Comparison of ENCODE assay signal across 18 cellular contexts in genomic region chr11:61055776-61056175, GRCh38. TPM values are rescaled to one million over a fixed set of nuclear protein-coding genes. Genes with fewer than 3 reads are reported as not detected.
DNase-seq lines count a peak whose midpoint lies in the region; ATAC-seq and TF ChIP-seq lines count a peak whose summit lies in the region.
"Had no signal": no experiment of that assay in that cellular context is flagged by ENCODE, and none has a peak within 500 bp of the region (broad histone marks: within the 10 kb centered on the region; RNA-seq: fewer than 3 reads in every experiment).

No MANE protein-coding gene starts in this region.

- no peaks in the 10 kb centered on the region for H3K36me3 ChIP-seq in BLaER1
- no peaks in the 10 kb centered on the region for H3K36me3 ChIP-seq in CD4-positive, alpha-beta memory T cell (ENCODE audit: insufficient read depth, low read length)
- H3K36me3 ChIP-seq: HAP-1, Peyer's patch had no signal

- CTCF ChIA-PET in activated CD8-positive, alpha-beta memory T cell treated with anti-CD3 and anti-CD28 coated beads, Interleukin-2, amount 10 ng/mL, durations not matched to agents 7 days and 5 days (lab: Charles Lee): interaction anchor here (1.1 to 2.2 kb wide), 5 partner anchors 8 to 86 kb away, joined by 3 to 6 read pairs (median 3); no protein-coding TSS in a partner anchor
- CTCF ChIA-PET in CD4-positive, alpha-beta memory T cell (lab: Charles Lee; ENCODE audit: partially characterized antibody): interaction anchor here (0.8 to 2.0 kb wide), 3 partner anchors 9 to 25 kb away, joined by 4 to 6 read pairs (median 5); no protein-coding TSS in a partner anchor

- H3K4me2 ChIP-seq in BLaER1: peak overlapping the region; percentile 21; the same call in 1 of the 2 replicates

- H3K4me1 ChIP-seq in BLaER1: peaks cover 25% of the 10 kb centered on the region
- peaks cover 64% of the 10 kb centered on the region for H3K4me1 ChIP-seq in CD4-positive, alpha-beta memory T cell (ENCODE audit: insufficient read depth, low read length)
- H3K4me1 ChIP-seq: Caco-2, HAP-1 had no signal

- no peak overlapping the region for H3K9ac ChIP-seq in BLaER1

- H3K4me3 ChIP-seq in BLaER1 (no peak overlapping the region), coronary artery (no peak overlapping the region)
- no peak overlapping the region for H3K4me3 ChIP-seq in CD4-positive, alpha-beta memory T cell (ENCODE audit: low read length in 2 of 2)
- H3K4me3 ChIP-seq: HAP-1, Peyer's patch had no signal

- H3K4me1 Mint-ChIP-seq in activated CD8-positive, alpha-beta memory T cell treated with anti-CD3 and anti-CD28 coated beads, Interleukin-2, amount 10 ng/mL, durations not matched to agents 7 days and 5 days: peaks cover 57% of the 10 kb centered on the region
- peaks cover 42 to 76% (median 47%) of the 10 kb centered on the region in 4 donors for H3K4me1 Mint-ChIP-seq in CD4-positive, alpha-beta memory T cell

- H3K27ac ChIP-seq in BLaER1 (no peak overlapping the region), coronary artery (no peak overlapping the region)
- H3K27ac ChIP-seq in CD4-positive, alpha-beta memory T cell (ENCODE audit: low read depth, low read length): no peak overlapping the region
- H3K27ac ChIP-seq: C4-2B, Peyer's patch had no signal

- H3K4me3 Mint-ChIP-seq in activated CD8-positive, alpha-beta memory T cell treated with anti-CD3 and anti-CD28 coated beads, Interleukin-2, amount 10 ng/mL, durations not matched to agents 7 days and 5 days: no peak overlapping the region
- H3K4me3 Mint-ChIP-seq in CD4-positive, alpha-beta memory T cell: peak overlapping the region in 1 of 8 donors; percentile 9

- ATAC-seq in activated CD8-positive, alpha-beta memory T cell treated with anti-CD3 and anti-CD28 coated beads, Interleukin-2, amount 10 ng/mL, durations not matched to agents 7 days and 5 days: no peak
- no peak for ATAC-seq in HG02840 (IDR thresholded peaks at IDR 0.05; ENCODE audit: low FRiP score, unreplicated experiment)

- H3K27me3 Mint-ChIP-seq in activated CD8-positive, alpha-beta memory T cell treated with anti-CD3 and anti-CD28 coated beads, Interleukin-2, amount 10 ng/mL, durations not matched to agents 7 days and 5 days: no peaks in the 10 kb centered on the region
- no peaks in the 10 kb centered on the region for H3K27me3 Mint-ChIP-seq in CD4-positive, alpha-beta memory T cell
- H3K27me3 Mint-ChIP-seq: IgD-negative memory B cell had no signal

- TF ChIP-seq CTCF in coronary artery (IDR thresholded peaks at IDR 0.05): no peak

- H3K9me3 Mint-ChIP-seq in activated CD8-positive, alpha-beta memory T cell treated with anti-CD3 and anti-CD28 coated beads, Interleukin-2, amount 10 ng/mL, durations not matched to agents 7 days and 5 days (ENCODE audit: low read depth): no peaks in the 10 kb centered on the region
- H3K9me3 Mint-ChIP-seq in CD4-positive, alpha-beta memory T cell: peaks cover 0 to 2% (median 0%) of the 10 kb centered on the region in 8 donors
- H3K9me3 Mint-ChIP-seq: IgD-negative memory B cell had no signal

- peaks cover 18% of the 10 kb centered on the region for H3K36me3 Mint-ChIP-seq in activated CD8-positive, alpha-beta memory T cell treated with anti-CD3 and anti-CD28 coated beads, Interleukin-2, amount 10 ng/mL, durations not matched to agents 7 days and 5 days
- peaks cover 3 to 4% of the 10 kb centered on the region in 2 donors for H3K36me3 Mint-ChIP-seq in CD4-positive, alpha-beta memory T cell

- H3K27me3 ChIP-seq in BLaER1: no peaks in the 10 kb centered on the region
- H3K27me3 ChIP-seq in CD4-positive, alpha-beta memory T cell (ENCODE audit: insufficient read depth, low read length): no peaks in the 10 kb centered on the region
- H3K27me3 ChIP-seq: Peyer's patch had no signal

- H3K9me3 ChIP-seq in BLaER1: no peaks in the 10 kb centered on the region
- no peaks in the 10 kb centered on the region for H3K9me3 ChIP-seq in CD4-positive, alpha-beta memory T cell (ENCODE audit: control insufficient read depth in 1 of 2, low read length in 2 of 2)
- H3K9me3 ChIP-seq: HAP-1, Peyer's patch had no signal

- peak; percentile 2 for DNase-seq in activated CD4-positive, alpha-beta T cell treated with anti-CD3 and anti-CD28 coated beads for 48 hours
- no peak for DNase-seq in activated CD4-positive, alpha-beta T cell treated with anti-CD3 and anti-CD28 coated beads, Interleukin-2, amount 50 U/mL, for 1 hour
- DNase-seq in activated CD8-positive, alpha-beta memory T cell treated with anti-CD3 and anti-CD28 coated beads, Interleukin-2, amount 10 ng/mL, durations not matched to agents 7 days and 5 days: no peak
- DNase-seq in coronary artery (ENCODE audit: low spot score) (peak; percentile 38), medulla oblongata (ENCODE audit: extremely low spot score) (no peak)
- no peak for DNase-seq in CD4-positive, alpha-beta memory T cell
- DNase-seq: NCI-H187 treated with DMSO at 0.1 percent for 48 hours, NCI-H2171 treated with DMSO at 0.1 percent for 48 hours, NCI-H510A treated with DMSO at 0.1 percent for 48 hours had no signal

- no peaks in the 10 kb centered on the region for H4K20me1 ChIP-seq in BLaER1

- peak overlapping the region; percentile 13 for H3K27ac Mint-ChIP-seq in activated CD8-positive, alpha-beta memory T cell treated with anti-CD3 and anti-CD28 coated beads, Interleukin-2, amount 10 ng/mL, durations not matched to agents 7 days and 5 days
- H3K27ac Mint-ChIP-seq in CD4-positive, alpha-beta memory T cell: peak overlapping the region in 3 of 7 donors; percentile 56 to 91 (median 66)

- intact Hi-C loops in CD4-positive, alpha-beta memory T cell (cut with micrococcal nuclease): no loop called here

- POLR2A ChIA-PET in CD4-positive, alpha-beta memory T cell (lab: Charles Lee; ENCODE audit: partially characterized antibody): interaction anchor here (0.7 to 24.4 kb wide), 8 partner anchors 9 to 81 kb away, joined by 3 to 1022 read pairs (median 4); partner anchors contain the start of gene CD5

RNA-seq across cellular contexts. Expression of gene CD5, which starts 46.5 kb away (rescaled TPM):
- total RNA-seq in activated CD8-positive, alpha-beta memory T cell treated with anti-CD3 and anti-CD28 coated beads, Interleukin-2, amount 10 ng/mL, durations not matched to agents 7 days and 5 days: 100 to 1,000 TPM; 134 to 152 TPM
- total RNA-seq in CD4-positive, alpha-beta memory T cell: 100 to 1,000 TPM; 283 to 289 TPM
- polyA plus RNA-seq in CD4-positive, alpha-beta memory T cell: 100 to 1,000 TPM; 170 to 323 TPM
- total RNA-seq: Caco-2, HT1080, LHCN-M2 had no signal

Comparison
In these comparisons a context has a peak if more than half of its experiments do, and no peak if none do; other contexts are left out.
1. DNase-seq: peak in activated CD4-positive, alpha-beta T cell treated with anti-CD3 and anti-CD28 coated beads for 48 hours (single experiment) and coronary artery (single experiment); none in activated CD4-positive, alpha-beta T cell treated with anti-CD3 and anti-CD28 coated beads, Interleukin-2, amount 50 U/mL, for 1 hour (single experiment), activated CD8-positive, alpha-beta memory T cell treated with anti-CD3 and anti-CD28 coated beads, Interleukin-2, amount 10 ng/mL, durations not matched to agents 7 days and 5 days (single experiment), medulla oblongata (single experiment) and CD4-positive, alpha-beta memory T cell (0 of 5).